In the genomic region with DNA sequence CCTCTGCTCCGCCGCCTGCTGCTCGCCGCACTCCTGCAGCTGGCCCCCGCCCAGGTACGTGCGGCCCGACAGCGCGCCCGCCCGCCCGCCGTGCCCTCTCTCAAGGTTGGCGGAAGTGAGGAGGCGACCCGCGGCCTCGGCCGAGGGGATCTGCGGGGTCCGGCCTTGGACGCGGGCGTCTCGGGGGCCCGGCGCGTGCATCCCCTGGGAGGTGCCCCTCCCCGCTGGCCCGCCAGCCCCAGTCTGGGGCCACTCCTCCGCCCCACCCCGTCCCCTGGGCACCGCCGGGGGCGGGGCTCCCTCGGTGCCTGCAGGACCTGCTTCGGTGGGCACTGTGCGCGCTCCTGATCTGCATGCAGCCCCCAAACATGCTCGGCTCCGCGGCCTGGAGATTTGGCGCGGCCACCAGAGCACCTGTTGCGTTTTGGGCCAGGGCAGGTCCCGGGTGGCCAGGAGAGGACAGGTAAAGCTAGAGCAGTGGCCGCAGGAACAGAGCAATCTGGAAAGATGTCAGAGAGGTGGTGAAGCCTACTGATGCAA, we compare ENCODE assay signal across 1 cellular context.
TF ChIP-seq lines count a peak whose summit lies in the region.

No MANE protein-coding gene starts in this region.

TF ChIP-seq in K562, 482 proteins besides CTCF, POLR2A, EP300 and RAD21 (continued from another document):
- TF ChIP-seq, protein P1, sequence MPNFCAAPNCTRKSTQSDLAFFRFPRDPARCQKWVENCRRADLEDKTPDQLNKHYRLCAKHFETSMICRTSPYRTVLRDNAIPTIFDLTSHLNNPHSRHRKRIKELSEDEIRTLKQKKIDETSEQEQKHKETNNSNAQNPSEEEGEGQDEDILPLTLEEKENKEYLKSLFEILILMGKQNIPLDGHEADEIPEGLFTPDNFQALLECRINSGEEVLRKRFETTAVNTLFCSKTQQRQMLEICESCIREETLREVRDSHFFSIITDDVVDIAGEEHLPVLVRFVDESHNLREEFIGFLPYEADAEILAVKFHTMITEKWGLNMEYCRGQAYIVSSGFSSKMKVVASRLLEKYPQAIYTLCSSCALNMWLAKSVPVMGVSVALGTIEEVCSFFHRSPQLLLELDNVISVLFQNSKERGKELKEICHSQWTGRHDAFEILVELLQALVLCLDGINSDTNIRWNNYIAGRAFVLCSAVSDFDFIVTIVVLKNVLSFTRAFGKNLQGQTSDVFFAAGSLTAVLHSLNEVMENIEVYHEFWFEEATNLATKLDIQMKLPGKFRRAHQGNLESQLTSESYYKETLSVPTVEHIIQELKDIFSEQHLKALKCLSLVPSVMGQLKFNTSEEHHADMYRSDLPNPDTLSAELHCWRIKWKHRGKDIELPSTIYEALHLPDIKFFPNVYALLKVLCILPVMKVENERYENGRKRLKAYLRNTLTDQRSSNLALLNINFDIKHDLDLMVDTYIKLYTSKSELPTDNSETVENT (CRISPR knock-in tag; IDR thresholded peaks at IDR 0.05), result peak; percentile 21; the same call in 1 of the 2 replicates
- TF ChIP-seq MAZ (CRISPR knock-in tag; conservative IDR thresholded peaks at IDR 0.05 in 1 of 2, IDR thresholded peaks at IDR 0.05 in 1 of 2), result peak; percentile 70 to 90
- no peak for TF ChIP-seq HDAC6 (IDR thresholded peaks at IDR 0.05; ENCODE audit: low read depth, low read length)
- TF ChIP-seq RB1 (IDR thresholded peaks at IDR 0.05; ENCODE audit: low read depth), result peak; percentile 48; the same call in 1 of the 2 replicates
- TF ChIP-seq ZNF41 (CRISPR knock-in tag; conservative IDR thresholded peaks at IDR 0.05), result no peak
- TF ChIP-seq ZNF583 (CRISPR knock-in tag; IDR thresholded peaks at IDR 0.05), result 0 out of 2 replicates have a peak, but pooled peaks have one; percentile 58
- peak; percentile 48; the same call in 1 of the 2 replicates for TF ChIP-seq RBFOX2 (IDR thresholded peaks at IDR 0.05; ENCODE audit: low read depth, low read length)
- peak; percentile 67 for TF ChIP-seq POLR2G (IDR thresholded peaks at IDR 0.05; ENCODE audit: low read depth, low read length)
- TF ChIP-seq CTBP1 (IDR thresholded peaks at IDR 0.05; ENCODE audit: borderline replicate concordance), result peak; percentile 35; the same call in 1 of the 2 replicates
- TF ChIP-seq NR2C2 (CRISPR knock-in tag; IDR thresholded peaks at IDR 0.05), result no peak
- TF ChIP-seq NR2C2 (tag; IDR thresholded peaks at IDR 0.05), result 0 out of 2 replicates have a peak, but pooled peaks have one; percentile 23
- no peak for TF ChIP-seq ZNF134 (CRISPR knock-in tag; conservative IDR thresholded peaks at IDR 0.05)
- no peak for TF ChIP-seq SAFB (IDR thresholded peaks at IDR 0.05; ENCODE audit: borderline replicate concordance, low read depth, low read length)
- TF ChIP-seq, protein P2, sequence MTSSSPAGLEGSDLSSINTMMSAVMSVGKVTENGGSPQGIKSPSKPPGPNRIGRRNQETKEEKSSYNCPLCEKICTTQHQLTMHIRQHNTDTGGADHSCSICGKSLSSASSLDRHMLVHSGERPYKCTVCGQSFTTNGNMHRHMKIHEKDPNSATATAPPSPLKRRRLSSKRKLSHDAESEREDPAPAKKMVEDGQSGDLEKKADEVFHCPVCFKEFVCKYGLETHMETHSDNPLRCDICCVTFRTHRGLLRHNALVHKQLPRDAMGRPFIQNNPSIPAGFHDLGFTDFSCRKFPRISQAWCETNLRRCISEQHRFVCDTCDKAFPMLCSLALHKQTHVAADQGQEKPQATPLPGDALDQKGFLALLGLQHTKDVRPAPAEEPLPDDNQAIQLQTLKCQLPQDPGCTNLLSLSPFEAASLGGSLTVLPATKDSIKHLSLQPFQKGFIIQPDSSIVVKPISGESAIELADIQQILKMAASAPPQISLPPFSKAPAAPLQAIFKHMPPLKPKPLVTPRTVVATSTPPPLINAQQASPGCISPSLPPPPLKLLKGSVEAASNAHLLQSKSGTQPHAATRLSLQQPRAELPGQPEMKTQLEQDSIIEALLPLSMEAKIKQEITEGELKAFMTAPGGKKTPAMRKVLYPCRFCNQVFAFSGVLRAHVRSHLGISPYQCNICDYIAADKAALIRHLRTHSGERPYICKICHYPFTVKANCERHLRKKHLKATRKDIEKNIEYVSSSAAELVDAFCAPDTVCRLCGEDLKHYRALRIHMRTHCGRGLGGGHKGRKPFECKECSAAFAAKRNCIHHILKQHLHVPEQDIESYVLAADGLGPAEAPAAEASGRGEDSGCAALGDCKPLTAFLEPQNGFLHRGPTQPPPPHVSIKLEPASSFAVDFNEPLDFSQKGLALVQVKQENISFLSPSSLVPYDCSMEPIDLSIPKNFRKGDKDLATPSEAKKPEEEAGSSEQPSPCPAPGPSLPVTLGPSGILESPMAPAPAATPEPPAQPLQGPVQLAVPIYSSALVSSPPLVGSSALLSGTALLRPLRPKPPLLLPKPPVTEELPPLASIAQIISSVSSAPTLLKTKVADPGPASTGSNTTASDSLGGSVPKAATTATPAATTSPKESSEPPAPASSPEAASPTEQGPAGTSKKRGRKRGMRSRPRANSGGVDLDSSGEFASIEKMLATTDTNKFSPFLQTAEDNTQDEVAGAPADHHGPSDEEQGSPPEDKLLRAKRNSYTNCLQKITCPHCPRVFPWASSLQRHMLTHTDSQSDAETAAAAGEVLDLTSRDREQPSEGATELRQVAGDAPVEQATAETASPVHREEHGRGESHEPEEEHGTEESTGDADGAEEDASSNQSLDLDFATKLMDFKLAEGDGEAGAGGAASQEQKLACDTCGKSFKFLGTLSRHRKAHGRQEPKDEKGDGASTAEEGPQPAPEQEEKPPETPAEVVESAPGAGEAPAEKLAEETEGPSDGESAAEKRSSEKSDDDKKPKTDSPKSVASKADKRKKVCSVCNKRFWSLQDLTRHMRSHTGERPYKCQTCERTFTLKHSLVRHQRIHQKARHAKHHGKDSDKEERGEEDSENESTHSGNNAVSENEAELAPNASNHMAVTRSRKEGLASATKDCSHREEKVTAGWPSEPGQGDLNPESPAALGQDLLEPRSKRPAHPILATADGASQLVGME (CRISPR knock-in tag; IDR thresholded peaks at IDR 0.05), result no peak
- TF ChIP-seq NCOA4 (IDR thresholded peaks at IDR 0.05; ENCODE audit: partially characterized antibody), result no peak
- TF ChIP-seq, protein P3, sequence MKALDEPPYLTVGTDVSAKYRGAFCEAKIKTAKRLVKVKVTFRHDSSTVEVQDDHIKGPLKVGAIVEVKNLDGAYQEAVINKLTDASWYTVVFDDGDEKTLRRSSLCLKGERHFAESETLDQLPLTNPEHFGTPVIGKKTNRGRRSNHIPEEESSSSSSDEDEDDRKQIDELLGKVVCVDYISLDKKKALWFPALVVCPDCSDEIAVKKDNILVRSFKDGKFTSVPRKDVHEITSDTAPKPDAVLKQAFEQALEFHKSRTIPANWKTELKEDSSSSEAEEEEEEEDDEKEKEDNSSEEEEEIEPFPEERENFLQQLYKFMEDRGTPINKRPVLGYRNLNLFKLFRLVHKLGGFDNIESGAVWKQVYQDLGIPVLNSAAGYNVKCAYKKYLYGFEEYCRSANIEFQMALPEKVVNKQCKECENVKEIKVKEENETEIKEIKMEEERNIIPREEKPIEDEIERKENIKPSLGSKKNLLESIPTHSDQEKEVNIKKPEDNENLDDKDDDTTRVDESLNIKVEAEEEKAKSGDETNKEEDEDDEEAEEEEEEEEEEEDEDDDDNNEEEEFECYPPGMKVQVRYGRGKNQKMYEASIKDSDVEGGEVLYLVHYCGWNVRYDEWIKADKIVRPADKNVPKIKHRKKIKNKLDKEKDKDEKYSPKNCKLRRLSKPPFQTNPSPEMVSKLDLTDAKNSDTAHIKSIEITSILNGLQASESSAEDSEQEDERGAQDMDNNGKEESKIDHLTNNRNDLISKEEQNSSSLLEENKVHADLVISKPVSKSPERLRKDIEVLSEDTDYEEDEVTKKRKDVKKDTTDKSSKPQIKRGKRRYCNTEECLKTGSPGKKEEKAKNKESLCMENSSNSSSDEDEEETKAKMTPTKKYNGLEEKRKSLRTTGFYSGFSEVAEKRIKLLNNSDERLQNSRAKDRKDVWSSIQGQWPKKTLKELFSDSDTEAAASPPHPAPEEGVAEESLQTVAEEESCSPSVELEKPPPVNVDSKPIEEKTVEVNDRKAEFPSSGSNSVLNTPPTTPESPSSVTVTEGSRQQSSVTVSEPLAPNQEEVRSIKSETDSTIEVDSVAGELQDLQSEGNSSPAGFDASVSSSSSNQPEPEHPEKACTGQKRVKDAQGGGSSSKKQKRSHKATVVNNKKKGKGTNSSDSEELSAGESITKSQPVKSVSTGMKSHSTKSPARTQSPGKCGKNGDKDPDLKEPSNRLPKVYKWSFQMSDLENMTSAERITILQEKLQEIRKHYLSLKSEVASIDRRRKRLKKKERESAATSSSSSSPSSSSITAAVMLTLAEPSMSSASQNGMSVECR (CRISPR knock-in tag; IDR thresholded peaks at IDR 0.05), result peak; percentile 37; the same call in 1 of the 2 replicates
- TF ChIP-seq, protein P4, sequence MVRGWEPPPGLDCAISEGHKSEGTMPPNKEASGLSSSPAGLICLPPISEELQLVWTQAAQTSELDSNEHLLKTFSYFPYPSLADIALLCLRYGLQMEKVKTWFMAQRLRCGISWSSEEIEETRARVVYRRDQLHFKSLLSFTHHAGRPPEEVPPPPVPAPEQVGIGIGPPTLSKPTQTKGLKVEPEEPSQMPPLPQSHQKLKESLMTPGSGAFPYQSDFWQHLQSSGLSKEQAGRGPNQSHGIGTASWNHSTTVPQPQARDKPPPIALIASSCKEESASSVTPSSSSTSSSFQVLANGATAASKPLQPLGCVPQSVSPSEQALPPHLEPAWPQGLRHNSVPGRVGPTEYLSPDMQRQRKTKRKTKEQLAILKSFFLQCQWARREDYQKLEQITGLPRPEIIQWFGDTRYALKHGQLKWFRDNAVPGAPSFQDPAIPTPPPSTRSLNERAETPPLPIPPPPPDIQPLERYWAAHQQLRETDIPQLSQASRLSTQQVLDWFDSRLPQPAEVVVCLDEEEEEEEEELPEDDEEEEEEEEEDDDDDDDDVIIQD (CRISPR knock-in tag; IDR thresholded peaks at IDR 0.05), result no peak
- peak in 1 of 2 experiments; percentile 41; a peak in 1 of 4 replicates for TF ChIP-seq SIN3A (IDR thresholded peaks at IDR 0.05; ENCODE audit: borderline replicate concordance in 2 of 2, control insufficient read depth in 1 of 2, low read depth in 2 of 2, low read length in 2 of 2)
- TF ChIP-seq MTA3 (IDR thresholded peaks at IDR 0.05; ENCODE audit: borderline replicate concordance), result 0 out of 2 replicates have a peak, but pooled peaks have one; percentile 20
- TF ChIP-seq, protein P5, sequence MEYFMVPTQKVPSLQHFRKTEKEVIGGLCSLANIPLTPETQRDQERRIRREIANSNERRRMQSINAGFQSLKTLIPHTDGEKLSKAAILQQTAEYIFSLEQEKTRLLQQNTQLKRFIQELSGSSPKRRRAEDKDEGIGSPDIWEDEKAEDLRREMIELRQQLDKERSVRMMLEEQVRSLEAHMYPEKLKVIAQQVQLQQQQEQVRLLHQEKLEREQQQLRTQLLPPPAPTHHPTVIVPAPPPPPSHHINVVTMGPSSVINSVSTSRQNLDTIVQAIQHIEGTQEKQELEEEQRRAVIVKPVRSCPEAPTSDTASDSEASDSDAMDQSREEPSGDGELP (CRISPR knock-in tag; IDR thresholded peaks at IDR 0.05; ENCODE audit: borderline replicate concordance), result peak; percentile 13; the same call in 1 of the 2 replicates
- TF ChIP-seq ELF1 (tag; IDR thresholded peaks at IDR 0.05), result no peak
